ENCODE assay signal across 1 cellular context in the genomic region with DNA sequence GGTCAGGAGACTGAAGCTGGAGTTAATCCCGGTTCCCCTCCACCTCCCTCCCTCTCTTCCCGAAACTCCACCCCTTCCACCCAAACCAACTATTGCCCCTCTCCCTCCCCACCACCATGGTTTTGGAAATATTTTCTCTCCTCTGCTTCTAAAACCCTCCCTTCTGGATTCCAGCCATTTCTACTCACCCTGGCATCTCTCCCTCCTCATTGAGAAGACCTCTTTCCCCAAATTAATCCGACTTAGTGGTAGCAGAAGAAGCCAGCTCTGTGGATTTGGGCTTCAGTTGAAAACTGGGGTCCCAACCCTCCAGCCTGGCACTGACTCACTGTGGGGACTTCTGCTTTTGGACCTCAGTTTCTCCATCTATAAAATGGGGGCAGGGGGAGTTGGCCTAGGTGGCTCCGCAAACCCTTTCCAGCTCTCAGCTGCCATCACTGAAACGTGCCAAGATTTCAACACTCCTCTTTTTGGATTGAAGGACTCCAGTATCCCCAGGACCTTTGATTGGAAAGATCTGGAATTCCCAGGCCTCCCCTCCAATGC.
TF ChIP-seq lines count a peak whose summit lies in the region.

No MANE protein-coding gene starts in this region.

TF ChIP-seq in HepG2, 621 proteins besides CTCF, POLR2A, EP300 and RAD21:
- TF ChIP-seq ZNF629 (CRISPR knock-in tag; conservative IDR thresholded peaks at IDR 0.05) (peak; percentile 43; the same call in 1 of the 2 replicates), ATM (IDR thresholded peaks at IDR 0.05; ENCODE audit: borderline replicate concordance) (no peak)
